Comparison of ENCODE assay signal across 2 cellular contexts in the genomic region with DNA sequence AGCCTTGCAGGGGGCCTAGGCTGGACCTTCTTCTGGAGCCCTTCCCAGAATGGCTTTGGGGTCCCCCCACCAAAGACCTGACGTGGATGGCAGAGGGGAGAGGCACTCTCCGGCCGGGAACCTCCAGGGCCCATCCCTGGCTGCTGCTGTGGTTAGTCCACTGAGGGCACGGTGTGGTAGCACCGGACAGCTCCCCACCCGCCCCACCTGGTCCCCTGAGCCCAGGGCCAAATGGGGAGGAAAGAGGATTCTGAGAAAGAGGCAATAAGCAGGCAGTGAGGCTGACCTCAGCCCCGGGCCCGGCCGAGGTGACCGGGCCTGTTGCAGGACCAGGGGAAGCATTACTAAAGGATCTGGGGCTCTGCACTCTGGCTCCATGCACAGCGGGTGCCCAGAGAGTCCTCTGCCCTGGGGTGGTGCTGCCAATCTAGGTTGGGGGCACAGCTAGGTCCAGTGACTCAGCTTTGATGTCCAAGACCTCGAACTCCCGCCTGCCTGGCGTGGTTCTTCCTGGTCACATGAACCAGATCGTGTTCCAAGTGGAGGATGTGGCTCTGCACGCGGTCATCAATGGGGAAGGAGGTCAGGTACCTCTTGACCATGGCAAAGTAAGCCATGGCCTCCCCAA.
A peak's percentile ranks its signal among the peaks of the same experiment; 100 is the strongest.
TF ChIP-seq lines count a peak whose summit lies in the region.

No MANE protein-coding gene starts in this region.

TF ChIP-seq in GM23338, 12 proteins besides CTCF, POLR2A, EP300 and RAD21:
- no peak for TF ChIP-seq CREB1 (CRISPR knock-in tag; IDR thresholded peaks at IDR 0.05; ENCODE audit: low read depth)
- TF ChIP-seq, protein P1, sequence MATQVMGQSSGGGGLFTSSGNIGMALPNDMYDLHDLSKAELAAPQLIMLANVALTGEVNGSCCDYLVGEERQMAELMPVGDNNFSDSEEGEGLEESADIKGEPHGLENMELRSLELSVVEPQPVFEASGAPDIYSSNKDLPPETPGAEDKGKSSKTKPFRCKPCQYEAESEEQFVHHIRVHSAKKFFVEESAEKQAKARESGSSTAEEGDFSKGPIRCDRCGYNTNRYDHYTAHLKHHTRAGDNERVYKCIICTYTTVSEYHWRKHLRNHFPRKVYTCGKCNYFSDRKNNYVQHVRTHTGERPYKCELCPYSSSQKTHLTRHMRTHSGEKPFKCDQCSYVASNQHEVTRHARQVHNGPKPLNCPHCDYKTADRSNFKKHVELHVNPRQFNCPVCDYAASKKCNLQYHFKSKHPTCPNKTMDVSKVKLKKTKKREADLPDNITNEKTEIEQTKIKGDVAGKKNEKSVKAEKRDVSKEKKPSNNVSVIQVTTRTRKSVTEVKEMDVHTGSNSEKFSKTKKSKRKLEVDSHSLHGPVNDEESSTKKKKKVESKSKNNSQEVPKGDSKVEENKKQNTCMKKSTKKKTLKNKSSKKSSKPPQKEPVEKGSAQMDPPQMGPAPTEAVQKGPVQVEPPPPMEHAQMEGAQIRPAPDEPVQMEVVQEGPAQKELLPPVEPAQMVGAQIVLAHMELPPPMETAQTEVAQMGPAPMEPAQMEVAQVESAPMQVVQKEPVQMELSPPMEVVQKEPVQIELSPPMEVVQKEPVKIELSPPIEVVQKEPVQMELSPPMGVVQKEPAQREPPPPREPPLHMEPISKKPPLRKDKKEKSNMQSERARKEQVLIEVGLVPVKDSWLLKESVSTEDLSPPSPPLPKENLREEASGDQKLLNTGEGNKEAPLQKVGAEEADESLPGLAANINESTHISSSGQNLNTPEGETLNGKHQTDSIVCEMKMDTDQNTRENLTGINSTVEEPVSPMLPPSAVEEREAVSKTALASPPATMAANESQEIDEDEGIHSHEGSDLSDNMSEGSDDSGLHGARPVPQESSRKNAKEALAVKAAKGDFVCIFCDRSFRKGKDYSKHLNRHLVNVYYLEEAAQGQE (IDR thresholded peaks at IDR 0.05; ENCODE audit: unreplicated experiment) = peak; percentile 21

TF ChIP-seq in GM12878, 131 proteins besides CTCF, POLR2A, EP300 and RAD21:
- TF ChIP-seq HDAC6 (IDR thresholded peaks at IDR 0.05; ENCODE audit: unreplicated experiment) (no peak), POLR2AphosphoS5 (IDR thresholded peaks at IDR 0.05; ENCODE audit: low read length) (peak; percentile 51; the same call in 1 of the 2 replicates), POLR2AphosphoS2 (IDR thresholded peaks at IDR 0.05; ENCODE audit: low read depth, low read length) (no peak), ZNF622 (IDR thresholded peaks at IDR 0.05) (no peak)
TF ChIP-seq in GM12878: peak in this region for 1.
